Comparison of ENCODE assay signal across 20 cellular contexts in the genomic region with DNA sequence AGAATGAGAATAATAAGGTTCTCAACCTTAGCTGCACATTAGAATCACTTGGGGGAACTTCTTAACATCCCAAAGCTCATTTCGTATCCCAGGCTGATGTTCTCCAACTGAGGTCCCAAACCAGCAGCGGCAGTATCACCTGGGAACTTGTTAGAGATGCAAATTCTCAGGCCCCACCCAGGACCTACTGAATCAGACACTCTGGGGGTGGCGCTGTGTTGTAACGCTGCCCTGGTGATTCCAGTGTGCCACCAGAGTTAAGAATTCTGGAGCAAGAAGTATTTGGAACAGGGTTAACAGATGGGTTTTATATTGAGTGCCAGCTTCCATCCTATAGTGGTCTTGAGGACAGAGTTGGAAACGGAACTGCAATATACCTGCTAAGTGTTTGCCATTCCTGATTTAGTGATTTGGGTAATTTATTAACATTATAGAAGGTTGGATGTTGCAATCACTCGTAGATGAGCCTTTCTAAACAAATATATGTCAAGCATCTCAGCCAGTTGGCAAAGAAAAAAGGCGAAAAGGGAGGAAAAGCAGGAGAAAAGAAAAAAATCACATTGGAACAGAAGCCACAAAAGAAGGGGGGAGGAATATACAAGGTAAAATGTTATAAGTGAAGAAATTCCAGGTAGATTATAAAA.
DNase-seq lines count a peak whose midpoint lies in the region; ATAC-seq and TF ChIP-seq lines count a peak whose summit lies in the region.
"Had no signal": no experiment of that assay in that cellular context is flagged by ENCODE, and none has a peak within 500 bp of the region (broad histone marks: within the 10 kb centered on the region; RNA-seq: fewer than 3 reads in every experiment).

No MANE protein-coding gene starts in this region.

- H3K79me2 ChIP-seq in KMS-11 (ENCODE audit: insufficient read depth, low read depth): no peaks in the 10 kb centered on the region

- H3K4me1 Mint-ChIP-seq in brain: peaks cover 57% of the 10 kb centered on the region
- H3K4me1 Mint-ChIP-seq: IgD-negative memory B cell had no signal

- peak overlapping the region; percentile 96 for H3K27ac ChIP-seq in KMS-11
- no peak overlapping the region for H3K27ac ChIP-seq in heart left ventricle
- H3K27ac ChIP-seq: BLaER1 treated with 17β-estradiol and CSF1 and Interleukin-3, amounts not matched to agents 10 nM and 100 nM; RWPE1; SK-N-MC had no signal

- DNase-seq in H7 (peak; percentile 8), islet precursor cell (peak; percentile 64), NCI-H2029 (lab: John Stamatoyannopoulos, UW) (no peak), NCI-H2196 (lab: John Stamatoyannopoulos, UW; ENCODE audit: unreplicated experiment) (no peak), heart left ventricle (no peak)
- DNase-seq: Caco-2; CD4-positive, alpha-beta memory T cell; DMS 273 treated with DMSO at 0.1 percent for 48 hours; DMS79 treated with DMSO at 0.1 percent for 48 hours; Kasumi-1; NCI-H1694 treated with DMSO at 0.1 percent for 48 hours; NCI-H524 treated with DMSO at 0.1 percent for 48 hours; SHP77 treated with DMSO at 0.1 percent for 48 hours; SW 1271 had no signal

- H3K36me3 ChIP-seq in H7 (replicated peaks; ENCODE audit: control insufficient read depth, insufficient read depth, low read length): no peaks in the 10 kb centered on the region; the same call in 1 of the 2 replicates
- no peaks in the 10 kb centered on the region for H3K36me3 ChIP-seq in KMS-11 (ENCODE audit: insufficient read depth)
- H3K36me3 ChIP-seq in heart left ventricle: no peaks in the 10 kb centered on the region

- WGBS in heart left ventricle, 4 donors: 54 to 89% (median 71%) methylated on average over 7 of the region's 7 CpGs

- intact Hi-C loops in heart left ventricle (cut with DNase I): no loop called here

- H4K20me1 ChIP-seq in KMS-11 (ENCODE audit: insufficient read depth): no peaks in the 10 kb centered on the region

- H2AFZ ChIP-seq in KMS-11 (ENCODE audit: low read depth): no peak overlapping the region

- H3K27ac Mint-ChIP-seq in brain: peak overlapping the region in 3 of 5 experiments; percentile 26 to 31 (median 26)
- H3K27ac Mint-ChIP-seq: IgD-negative memory B cell had no signal

- H3K4me2 ChIP-seq in KMS-11: peak overlapping the region; percentile 90
- H3K4me2 ChIP-seq: BLaER1 treated with 17β-estradiol and CSF1 and Interleukin-3, amounts not matched to agents 10 nM and 100 nM had no signal

- peaks cover 9% of the 10 kb centered on the region for H3K36me3 Mint-ChIP-seq in brain

- no peaks in the 10 kb centered on the region for H3K9me3 Mint-ChIP-seq in brain
- H3K9me3 Mint-ChIP-seq: CD4-positive, alpha-beta memory T cell; IgD-negative memory B cell had no signal

- no peaks in the 10 kb centered on the region for H3K27me3 ChIP-seq in H7 (ENCODE audit: control insufficient read depth, insufficient read depth, low read length)
- no peaks in the 10 kb centered on the region for H3K27me3 ChIP-seq in KMS-11 (ENCODE audit: insufficient read depth, low read depth)
- peaks cover 0 to 4% (median 0%) of the 10 kb centered on the region in 9 donors for H3K27me3 ChIP-seq in heart left ventricle

- no peak for ATAC-seq in heart left ventricle

- no peaks in the 10 kb centered on the region for H3K27me3 Mint-ChIP-seq in brain
- H3K27me3 Mint-ChIP-seq: CD4-positive, alpha-beta memory T cell; IgD-negative memory B cell had no signal

- no peak overlapping the region for H3K4me3 ChIP-seq in H7 (ENCODE audit: insufficient read depth, low read depth, low read length)
- H3K4me3 ChIP-seq in KMS-11 (IDR thresholded peaks at IDR 0.05; ENCODE audit: insufficient read depth, low read depth, low read length): no peak overlapping the region
- no peak overlapping the region for H3K4me3 ChIP-seq in heart left ventricle
- H3K4me3 ChIP-seq: BLaER1 treated with 17β-estradiol and CSF1 and Interleukin-3, amounts not matched to agents 10 nM and 100 nM; SK-N-MC had no signal

- TF ChIP-seq POLR2A in heart left ventricle (IDR thresholded peaks at IDR 0.05): no peak

- no peak overlapping the region for H3K4me3 Mint-ChIP-seq in brain
- H3K4me3 Mint-ChIP-seq: CD4-positive, alpha-beta memory T cell; IgD-negative memory B cell had no signal

- no peak for TF ChIP-seq CTCF in KMS-11 (conservative IDR thresholded peaks at IDR 0.05; ENCODE audit: low read depth, low read length)
- no peak for TF ChIP-seq CTCF in brain (conservative IDR thresholded peaks at IDR 0.05)
- TF ChIP-seq CTCF in heart left ventricle (IDR thresholded peaks at IDR 0.05): no peak

- H3K9ac ChIP-seq in KMS-11: peak overlapping the region; percentile 85; the same call in 1 of the 2 replicates
- H3K9ac ChIP-seq: BLaER1 treated with 17β-estradiol and CSF1 and Interleukin-3, amounts not matched to agents 10 nM and 100 nM had no signal

- peaks cover 73% of the 10 kb centered on the region for H3K4me1 ChIP-seq in KMS-11 (ENCODE audit: low read depth, poor library complexity, severe bottlenecking)
- no peaks in the 10 kb centered on the region for H3K4me1 ChIP-seq in heart left ventricle
- H3K4me1 ChIP-seq: BLaER1 treated with 17β-estradiol and CSF1 and Interleukin-3, amounts not matched to agents 10 nM and 100 nM had no signal

- H3K9me3 ChIP-seq in heart left ventricle: no peaks in the 10 kb centered on the region
- H3K9me3 ChIP-seq: BLaER1 treated with 17β-estradiol and CSF1 and Interleukin-3, amounts not matched to agents 10 nM and 100 nM; Caco-2 had no signal

Comparison
In these comparisons a context has a peak if more than half of its experiments do, and no peak if none do; other contexts are left out.
1. DNase-seq: peak in H7 (single experiment) and islet precursor cell (single experiment); none in NCI-H2029 (single experiment), NCI-H2196 (single experiment) and heart left ventricle (0 of 5).